Comparison of ENCODE assay signal across 8 cellular contexts in the genomic region with DNA sequence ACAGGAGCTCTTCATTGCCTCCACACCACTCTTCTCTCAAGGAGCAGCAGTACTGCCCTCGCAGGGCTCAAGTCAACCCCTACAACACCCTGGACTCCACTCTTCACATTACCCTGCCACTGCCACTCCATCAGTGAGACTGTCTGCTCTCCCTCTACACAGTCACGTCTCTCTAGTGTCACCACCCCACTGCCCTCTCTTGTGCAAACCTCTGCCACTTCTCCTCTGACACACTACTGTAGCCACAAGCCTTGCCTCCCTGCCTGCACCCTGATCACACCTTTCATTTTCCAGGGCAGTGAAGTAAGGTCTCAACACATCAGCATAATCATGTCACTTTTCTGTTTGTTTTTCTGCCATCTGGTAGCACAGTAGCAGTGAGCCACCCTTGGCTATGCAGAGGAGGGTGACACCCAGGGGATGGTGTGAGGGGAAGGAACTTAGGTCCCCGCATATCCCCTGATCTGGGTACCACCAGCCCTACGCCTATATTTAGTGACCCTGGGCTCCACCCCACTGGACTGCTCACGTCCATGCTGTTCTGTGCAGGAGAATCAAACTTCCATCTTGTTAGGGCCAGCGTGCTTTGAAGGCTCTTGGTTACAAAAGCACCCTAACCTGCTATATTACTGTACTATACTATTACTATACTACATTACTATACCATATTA. TPM values are rescaled to one million over a fixed set of nuclear protein-coding genes. Genes with fewer than 3 reads are reported as not detected.
DNase-seq lines count a peak whose midpoint lies in the region; ATAC-seq and TF ChIP-seq lines count a peak whose summit lies in the region.

No MANE protein-coding gene starts in this region.

- TF ChIP-seq CTCF in WI38 (IDR thresholded peaks at IDR 0.05; ENCODE audit: low read depth, low read length), result no peak
- no peak for TF ChIP-seq CTCF in gastroesophageal sphincter (IDR thresholded peaks at IDR 0.05)
- no peak for TF ChIP-seq CTCF in stomach (IDR thresholded peaks at IDR 0.05)

- H3K36me3 Mint-ChIP-seq in activated CD4-positive, alpha-beta T cell treated with anti-CD3 and anti-CD28 coated beads, Interleukin-2, amount 10 ng/mL, durations not matched to agents 7 days and 5 days (ENCODE audit: low read depth), result peaks cover 19% of the 10 kb centered on the region

- H3K4me3 ChIP-seq in WI38 (ENCODE audit: low read depth, low read length) (peak overlapping the region; percentile 89), gastroesophageal sphincter (peak overlapping the region; percentile 54 to 82), stomach (peak overlapping the region; percentile 68 to 91 (median 77))

- peak overlapping the region; percentile 80 for H3K4me3 Mint-ChIP-seq in activated CD4-positive, alpha-beta T cell treated with anti-CD3 and anti-CD28 coated beads, Interleukin-2, amount 10 ng/mL, durations not matched to agents 7 days and 5 days

- no peaks in the 10 kb centered on the region for H3K27me3 Mint-ChIP-seq in activated CD4-positive, alpha-beta T cell treated with anti-CD3 and anti-CD28 coated beads, Interleukin-2, amount 10 ng/mL, durations not matched to agents 7 days and 5 days

- CTCF ChIA-PET in activated CD4-positive, alpha-beta T cell treated with anti-CD3 and anti-CD28 coated beads, Interleukin-2, amount 10 ng/mL, durations not matched to agents 7 days and 5 days (lab: Charles Lee), result interaction anchor here (0.6 to 3.0 kb wide), 10 partner anchors 10 to 88 kb away, joined by 3 to 26 read pairs (median 6); partner anchors contain the start of gene GLRX3

- WGBS in gastroesophageal sphincter (ENCODE audit: low coverage in 1 of 2), 2 donors, result 51 to 54% methylated on average over 3 to 6 of the region's 6 CpGs
- WGBS in stomach, 5 donors, result 46 to 51% (median 49%) methylated on average over 6 of the region's 6 CpGs

- peaks cover 0 to 14% of the 10 kb centered on the region in 2 donors for H3K36me3 ChIP-seq in gastroesophageal sphincter
- H3K36me3 ChIP-seq in stomach, result peaks cover 0 to 16% (median 5%) of the 10 kb centered on the region in 4 donors

- DNase-seq in activated CD4-positive, alpha-beta T cell treated with anti-CD3 and anti-CD28 coated beads, Interleukin-2, amount 10 ng/mL, durations not matched to agents 7 days and 5 days, result peak; percentile 19
- DNase-seq in activated CD4-positive, alpha-beta T cell treated with anti-CD3 and anti-CD28 coated beads, Interleukin-2, amount 50 U/mL, for 1 hour, result no peak
- DNase-seq in stomach (no peak), HPDE6-E6E7 (ENCODE audit: extremely low spot score) (no peak)

- H3K9me3 ChIP-seq in gastroesophageal sphincter (no peaks in the 10 kb centered on the region), stomach (no peaks in the 10 kb centered on the region)

- H3K9me3 Mint-ChIP-seq in activated CD4-positive, alpha-beta T cell treated with anti-CD3 and anti-CD28 coated beads, Interleukin-2, amount 10 ng/mL, durations not matched to agents 7 days and 5 days, result peaks cover 5% of the 10 kb centered on the region

- TF ChIP-seq POLR2A in gastroesophageal sphincter (IDR thresholded peaks at IDR 0.05) (no peak), stomach (IDR thresholded peaks at IDR 0.05) (no peak)

- peak overlapping the region; percentile 86 for H3K27ac Mint-ChIP-seq in activated CD4-positive, alpha-beta T cell treated with anti-CD3 and anti-CD28 coated beads, Interleukin-2, amount 10 ng/mL, durations not matched to agents 7 days and 5 days

- peaks cover 0 to 38% (median 11%) of the 10 kb centered on the region in 3 donors for H3K4me1 ChIP-seq in gastroesophageal sphincter
- H3K4me1 ChIP-seq in stomach, result peaks cover 18 to 37% (median 30%) of the 10 kb centered on the region in 4 donors

- TF ChIP-seq EP300 in gastroesophageal sphincter (IDR thresholded peaks at IDR 0.05) (no peak), stomach (IDR thresholded peaks at IDR 0.05) (no peak)

- no peak for ATAC-seq in gastroesophageal sphincter
- no peak for ATAC-seq in HG02588 (IDR thresholded peaks at IDR 0.05; ENCODE audit: unreplicated experiment)
- ATAC-seq in HG02973 (IDR thresholded peaks at IDR 0.05; ENCODE audit: unreplicated experiment), result no peak

- intact Hi-C loops in stomach (cut with DNase I; ENCODE audit: low total_unique reads), result no loop called here

- H3K27me3 ChIP-seq in gastroesophageal sphincter, result no peaks in the 10 kb centered on the region
- no peaks in the 10 kb centered on the region for H3K27me3 ChIP-seq in stomach

- POLR2A ChIA-PET in activated CD4-positive, alpha-beta T cell treated with anti-CD3 and anti-CD28 coated beads, Interleukin-2, amount 10 ng/mL, durations not matched to agents 7 days and 5 days (lab: Charles Lee), result interaction anchor here (0.7 kb wide), 1 partner anchor 62 kb away, joined by 3 read pairs; no protein-coding TSS in a partner anchor

- peak overlapping the region in 3 of 4 donors; percentile 93 to 97 (median 97) for H3K27ac ChIP-seq in gastroesophageal sphincter
- H3K27ac ChIP-seq in stomach, result peak overlapping the region in 4 of 5 donors; percentile 92 to 97 (median 96)

- peaks cover 52% of the 10 kb centered on the region for H3K4me1 Mint-ChIP-seq in activated CD4-positive, alpha-beta T cell treated with anti-CD3 and anti-CD28 coated beads, Interleukin-2, amount 10 ng/mL, durations not matched to agents 7 days and 5 days

RNA-seq across cellular contexts. Expression of gene C10orf143, which starts 1.6 kb away (rescaled TPM):
- total RNA-seq in activated CD4-positive, alpha-beta T cell treated with anti-CD3 and anti-CD28 coated beads, Interleukin-2, amount 10 ng/mL, durations not matched to agents 7 days and 5 days, result 1 to 10 TPM; 5.5 to 5.8 TPM
- total RNA-seq in gastroesophageal sphincter, result 1 to 10 TPM; 1.1 to 5.4 (median 4.6) TPM
- total RNA-seq in stomach, result 1 to 10 TPM in 2 of 5 donors, under 1 TPM in 1, not detected in 2; 0.29 to 1.5 (median 1.3) TPM
- 10 to 100 TPM in 1 of 3 donors, 1 to 10 TPM in 2; 5.3 to 11.6 (median 7.6) TPM for polyA plus RNA-seq in stomach

RNA-seq across cellular contexts. Expression of gene GLRX3, which starts 27.1 kb away (rescaled TPM):
- total RNA-seq in activated CD4-positive, alpha-beta T cell treated with anti-CD3 and anti-CD28 coated beads, Interleukin-2, amount 10 ng/mL, durations not matched to agents 7 days and 5 days, result 10 to 100 TPM; 78.7 to 90.1 TPM
- total RNA-seq in gastroesophageal sphincter (100 to 1,000 TPM in 1 of 4 donors, 10 to 100 TPM in 3; 42.3 to 103 (median 48.6) TPM), stomach (10 to 100 TPM in 4 of 5 donors, 1 to 10 TPM in 1; 1.2 to 80.5 (median 34.2) TPM)
- polyA plus RNA-seq in stomach, result 10 to 100 TPM; 59.9 to 80.2 (median 72.0) TPM
